Comparison of ENCODE assay signal across 8 cellular contexts in genomic region chr1:89762431-89762800, GRCh38. TPM values are rescaled to one million over a fixed set of nuclear protein-coding genes. Genes with fewer than 3 reads are reported as not detected.
DNase-seq lines count a peak whose midpoint lies in the region; ATAC-seq, FAIRE-seq and TF ChIP-seq lines count a peak whose summit lies in the region.

No MANE protein-coding gene starts in this region.

- peak overlapping the region in 1 of 2 donors; percentile 27 for H3K9ac ChIP-seq in kidney (ENCODE audit: low read length in 2 of 2)

- H3K27me3 ChIP-seq in tibial artery: no peaks in the 10 kb centered on the region

- H3K9me3 ChIP-seq in kidney (ENCODE audit: control insufficient read depth in 1 of 2, low read length in 2 of 2) (no peaks in the 10 kb centered on the region), tibial artery (no peaks in the 10 kb centered on the region)

- no peak for FAIRE-seq in kidney (lab: Jason Lieb, UNC)

- peaks cover 24% of the 10 kb centered on the region for H3K4me1 Mint-ChIP-seq in activated B cell treated with CpG ODN at 0.5 μM for 24 hours

- H3K27ac Mint-ChIP-seq in activated B cell treated with CpG ODN at 0.5 μM for 24 hours: peak overlapping the region; percentile 5

- POLR2A ChIA-PET in activated B cell treated with CpG ODN at 0.5 μM for 24 hours (lab: Charles Lee): interaction anchor here (0.6 to 2.2 kb wide), 7 partner anchors 38 to 279 kb away, joined by 3 to 30 read pairs (median 5); partner anchors contain the start of gene LRRC8C

- H3K9me3 Mint-ChIP-seq in activated B cell treated with CpG ODN at 0.5 μM for 24 hours: no peaks in the 10 kb centered on the region

- no peaks in the 10 kb centered on the region for H3K36me3 ChIP-seq in kidney (ENCODE audit: control insufficient read depth in 1 of 2, insufficient read depth in 2 of 2, low read length in 2 of 2)
- H3K36me3 ChIP-seq in tibial artery: no peaks in the 10 kb centered on the region

- CTCF ChIA-PET in activated B cell treated with CpG ODN at 0.5 μM for 24 hours (lab: Charles Lee): interaction anchor here (0.7 to 9.2 kb wide), 37 partner anchors 9 to 279 kb away, joined by 3 to 193 read pairs (median 5); partner anchors contain the start of genes LRRC8B and LRRC8C

- DNase-seq in COLO668 (lab: John Stamatoyannopoulos, UW; ENCODE audit: unreplicated experiment) (peak; percentile 79), activated B cell treated with CpG ODN at 0.5 μM for 24 hours (no peak), kidney (no peak), tibial artery (no peak), inferior parietal cortex (ENCODE audit: extremely low spot score) (no peak)

- peaks cover 4% of the 10 kb centered on the region for H3K27me3 Mint-ChIP-seq in activated B cell treated with CpG ODN at 0.5 μM for 24 hours

- no peak overlapping the region for H3K27ac ChIP-seq in kidney (ENCODE audit: low read depth in 2 of 2, low read length in 2 of 2)
- no peak overlapping the region for H3K27ac ChIP-seq in tibial artery

- peak overlapping the region; percentile 71 to 77 for H3K4me3 ChIP-seq in kidney (ENCODE audit: low read length in 2 of 2)
- H3K4me3 ChIP-seq in tibial artery: peak overlapping the region; percentile 40 to 52

- H3K4me1 ChIP-seq in kidney (ENCODE audit: control insufficient read depth in 1 of 2, insufficient read depth in 1 of 2, low read depth in 1 of 2, low read length in 2 of 2) (peaks cover 0 to 13% of the 10 kb centered on the region in 2 donors), tibial artery (peaks cover 0 to 12% (median 7%) of the 10 kb centered on the region in 4 donors)

- no peak for TF ChIP-seq CTCF in activated B cell treated with CpG ODN at 0.5 μM for 24 hours (IDR thresholded peaks at IDR 0.05)
- no peak for TF ChIP-seq CTCF in kidney (IDR thresholded peaks at IDR 0.05; ENCODE audit: borderline replicate concordance, extremely low read depth, insufficient read depth)
- TF ChIP-seq CTCF in tibial artery (IDR thresholded peaks at IDR 0.05): no peak

- H3K36me3 Mint-ChIP-seq in activated B cell treated with CpG ODN at 0.5 μM for 24 hours (ENCODE audit: low read depth): no peaks in the 10 kb centered on the region

- peak overlapping the region; percentile 87 for H3K4me3 Mint-ChIP-seq in activated B cell treated with CpG ODN at 0.5 μM for 24 hours

- intact Hi-C loops in activated B cell treated with CpG ODN at 0.5 μM for 24 hours (cut with micrococcal nuclease) (loop anchor here (1.0 kb wide), 1 partner anchor 92 kb away; no protein-coding TSS in a partner anchor), kidney (cut with DNase I) (loop anchor here (5.0 kb wide), 1 partner anchor 130 kb away; the partner anchor contains the start of gene LRRC8C), tibial artery (cut with DNase I; ENCODE audit: low total_unique reads) (loop anchor here (2.0 to 10.0 kb wide), 3 partner anchors 130 to 276 kb away; partner anchors contain the start of gene LRRC8C)

- ATAC-seq in HG03060 (IDR thresholded peaks at IDR 0.05; ENCODE audit: low read depth, unreplicated experiment): peak; percentile 10
- ATAC-seq in activated B cell treated with CpG ODN at 0.5 μM for 24 hours (ENCODE audit: low read depth): peak; percentile 4
- ATAC-seq in GM18520 (IDR thresholded peaks at IDR 0.05; ENCODE audit: unreplicated experiment): no peak
- no peak for ATAC-seq in HG03469 (IDR thresholded peaks at IDR 0.05; ENCODE audit: unreplicated experiment)

RNA-seq across cellular contexts. Expression of gene LRRC8D, which starts 58.4 kb away (rescaled TPM):
- total RNA-seq in activated B cell treated with CpG ODN at 0.5 μM for 24 hours (31.3 and 36.0 TPM in 2 replicates), kidney (36.6 TPM)
- polyA plus RNA-seq in kidney (ENCODE audit: insufficient read depth, low read depth, low replicate concordance): 16.3 TPM

Comparison
In these comparisons a context has a peak if more than half of its experiments do, and no peak if none do; other contexts are left out.
1. ATAC-seq: peak in HG03060 (single experiment) and activated B cell treated with CpG ODN at 0.5 μM for 24 hours (single experiment); none in GM18520 (single experiment) and HG03469 (single experiment).